In genomic region chr3:194178128-194178527, GRCh38 we compare ENCODE assay signal across 30 cellular contexts. TPM values are rescaled to one million over a fixed set of nuclear protein-coding genes. Genes with fewer than 3 reads are reported as not detected.
"Had no signal": no experiment of that assay in that cellular context is flagged by ENCODE, and none has a peak within 500 bp of the region (broad histone marks: within the 10 kb centered on the region; RNA-seq: fewer than 3 reads in every experiment).

No MANE protein-coding gene starts in this region.

- DNase-seq: naive B cell; naive thymus-derived CD8-positive, alpha-beta T cell; pancreas; posterior cingulate gyrus; psoas muscle; right cardiac atrium; spleen; stimulated activated CD4-positive, alpha-beta T cell treated with anti-CD3 and anti-CD28 coated beads, Interleukin-12 subunit alpha, Interleukin-12 subunit beta, amount 100 ng/mL, for 4 hours; stimulated activated CD4-positive, alpha-beta T cell treated with anti-CD3 and anti-CD28 coated beads, Interleukin-1b, Interleukin-23, amount 100 ng/mL, for 48 hours; stimulated activated CD4-positive, alpha-beta T cell treated with anti-CD3 and anti-CD28 coated beads, Interleukin-4, amount 100 ng/mL, for 1 hour; stimulated activated CD4-positive, alpha-beta T cell treated with anti-CD3 and anti-CD28 coated beads, Interleukin-4, amount 100 ng/mL, for 4 hours; stimulated activated CD8-positive, alpha-beta memory T cell treated with anti-CD3 and anti-CD28 coated beads, Interleukin-4, amount 100 ng/mL, for 48 hours; stimulated activated naive CD4-positive, alpha-beta T cell; stimulated activated naive CD8-positive, alpha-beta T cell treated with anti-CD3 and anti-CD28 coated beads, Interleukin-15, amount 100 ng/mL, for 72 hours; stimulated activated naive CD8-positive, alpha-beta T cell treated with anti-CD3 and anti-CD28 coated beads, Interleukin-15, Interleukin-2, amounts not matched to agents 100 U/mL and 50 U/mL, for 24 hours; substantia nigra; testis; tibial artery; transverse colon; upper lobe of right lung; uterus had no signal

- H3K36me3 Mint-ChIP-seq: naive B cell; naive thymus-derived CD8-positive, alpha-beta T cell; natural killer cell treated with Interleukin-12 subunit alpha and Interleukin-12 subunit beta and Interleukin-15 and Interleukin-18, amount 100 ng/mL, for 72 hours; stimulated activated memory B cell treated with anti-CD40 and anti-IgM and Interleukin-4, amounts not matched to agents 10 μg/mL and 1 μg/mL and 100 μg/mL, for 72 hours; type B pancreatic cell had no signal

- H3K9me3 Mint-ChIP-seq: naive B cell; naive thymus-derived CD8-positive, alpha-beta T cell; natural killer cell treated with Interleukin-12 subunit alpha and Interleukin-12 subunit beta and Interleukin-15 and Interleukin-18, amount 100 ng/mL, for 72 hours; stimulated activated memory B cell treated with anti-CD40 and anti-IgM and Interleukin-4, amounts not matched to agents 10 μg/mL and 1 μg/mL and 100 μg/mL, for 72 hours; stimulated activated naive CD8-positive, alpha-beta T cell treated with anti-CD3 and anti-CD28 coated beads, Interleukin-15, amount 100 ng/mL, for 72 hours; type B pancreatic cell had no signal

- H3K27me3 ChIP-seq: neutrophil, pancreas, suprapubic skin, testis, transverse colon, upper lobe of right lung, uterus had no signal

- ATAC-seq: naive thymus-derived CD8-positive, alpha-beta T cell; natural killer cell treated with Interleukin-12 subunit alpha and Interleukin-12 subunit beta and Interleukin-15 and Interleukin-18, amount 100 ng/mL, for 72 hours; pancreas; psoas muscle; sciatic nerve; stimulated activated memory B cell treated with anti-CD40 and anti-IgM and Interleukin-4, amounts not matched to agents 10 μg/mL and 1 μg/mL and 100 μg/mL, for 72 hours; stimulated activated naive CD8-positive, alpha-beta T cell treated with anti-CD3 and anti-CD28 coated beads, Interleukin-15, amount 100 ng/mL, for 72 hours; stimulated activated naive CD8-positive, alpha-beta T cell treated with anti-CD3 and anti-CD28 coated beads, Interleukin-15, Interleukin-2, amounts not matched to agents 100 U/mL and 50 U/mL, for 24 hours; upper lobe of right lung had no signal

- H3K4me2 ChIP-seq: smooth muscle cell had no signal

- H3K4me1 ChIP-seq: pancreas, psoas muscle, testis, tibial artery, transverse colon, upper lobe of right lung, uterus had no signal

- H3K27ac ChIP-seq: neutrophil, pancreas, psoas muscle, skin epidermis, spleen, suprapubic skin, testis, tibial artery, transverse colon, upper lobe of right lung, uterus had no signal

- H3K4me3 ChIP-seq: pancreas, psoas muscle, skin epidermis, smooth muscle cell, spleen, suprapubic skin, testis, tibial artery, transverse colon, upper lobe of right lung, uterus had no signal

- FAIRE-seq: pancreas had no signal

- H3K4me1 Mint-ChIP-seq: naive B cell; stimulated activated memory B cell treated with anti-CD40 and anti-IgM and Interleukin-4, amounts not matched to agents 10 μg/mL and 1 μg/mL and 100 μg/mL, for 72 hours; stimulated activated naive CD8-positive, alpha-beta T cell treated with anti-CD3 and anti-CD28 coated beads, Interleukin-15, amount 100 ng/mL, for 72 hours had no signal

- H3K27ac Mint-ChIP-seq: natural killer cell treated with Interleukin-12 subunit alpha and Interleukin-12 subunit beta and Interleukin-15 and Interleukin-18, amount 100 ng/mL, for 72 hours; progenitor cell of endocrine pancreas; stimulated activated memory B cell treated with anti-CD40 and anti-IgM and Interleukin-4, amounts not matched to agents 10 μg/mL and 1 μg/mL and 100 μg/mL, for 72 hours; type B pancreatic cell had no signal

- H3K4me3 Mint-ChIP-seq: naive B cell; naive thymus-derived CD8-positive, alpha-beta T cell; natural killer cell treated with Interleukin-12 subunit alpha and Interleukin-12 subunit beta and Interleukin-15 and Interleukin-18, amount 100 ng/mL, for 72 hours; stimulated activated memory B cell treated with anti-CD40 and anti-IgM and Interleukin-4, amounts not matched to agents 10 μg/mL and 1 μg/mL and 100 μg/mL, for 72 hours; stimulated activated naive CD8-positive, alpha-beta T cell treated with anti-CD3 and anti-CD28 coated beads, Interleukin-15, amount 100 ng/mL, for 72 hours; type B pancreatic cell had no signal

- H3K36me3 ChIP-seq: neutrophil, pancreas, spleen, suprapubic skin, tibial artery, transverse colon, upper lobe of right lung, uterus had no signal

- H3K9me3 ChIP-seq: neutrophil, pancreas, psoas muscle, spleen, suprapubic skin, testis, tibial artery, transverse colon, upper lobe of right lung, uterus had no signal

RNA-seq across cellular contexts. Expression of gene HES1, which starts 42.2 kb away (rescaled TPM):
- total RNA-seq: naive thymus-derived CD8-positive, alpha-beta T cell had no signal
- polyA plus RNA-seq: naive thymus-derived CD8-positive, alpha-beta T cell had no signal
